Comparison of ENCODE assay signal across 24 cellular contexts in genomic region chr7:7292085-7292484, GRCh38.
DNase-seq lines count a peak whose midpoint lies in the region; ATAC-seq, FAIRE-seq and TF ChIP-seq lines count a peak whose summit lies in the region.
"Had no signal": no experiment of that assay in that cellular context is flagged by ENCODE, and none has a peak within 500 bp of the region (broad histone marks: within the 10 kb centered on the region; RNA-seq: fewer than 3 reads in every experiment).

No MANE protein-coding gene starts in this region.

- DNase-seq in GM12892 (ENCODE audit: insufficient read length) (no peak), OCI-M1 (lab: John Stamatoyannopoulos, UW) (peak; percentile 13), progenitor cell of endocrine pancreas (ENCODE audit: low spot score, unreplicated experiment) (no peak), NOMO-1 treated with DMSO at 0.1 percent for 48 hours (lab: John Stamatoyannopoulos, UW; ENCODE audit: unreplicated experiment) (no peak)
- DNase-seq: AML-193; C1 segment of cervical spinal cord; CD8-positive, alpha-beta T cell; GM23248; HCEC 1CT; NCI-H1105 treated with DMSO at 0.1 percent for 48 hours; NCI-H1694; NCI-H2081; NCI-H2171; NCI-H345; NCI-H524 treated with DMSO at 0.1 percent for 48 hours; PC-9; RPMI8226; SHP77; T-helper 17 cell had no signal

- no peaks in the 10 kb centered on the region for H3K27me3 Mint-ChIP-seq in progenitor cell of endocrine pancreas
- H3K27me3 Mint-ChIP-seq: T-helper 17 cell had no signal

- peaks cover 2% of the 10 kb centered on the region for H3K36me3 Mint-ChIP-seq in progenitor cell of endocrine pancreas (ENCODE audit: insufficient read depth)
- H3K36me3 Mint-ChIP-seq: CD8-positive, alpha-beta T cell had no signal

- no peak for TF ChIP-seq CTCF in progenitor cell of endocrine pancreas (IDR thresholded peaks at IDR 0.05; ENCODE audit: unreplicated experiment)

- H3K4me1 Mint-ChIP-seq in progenitor cell of endocrine pancreas (ENCODE audit: low read depth) = peaks cover 19% of the 10 kb centered on the region
- H3K4me1 Mint-ChIP-seq: T-helper 17 cell had no signal

- FAIRE-seq in GM12892 (lab: Jason Lieb, UNC) = peak; percentile 14
- FAIRE-seq: G401.6, HTR-8/SVneo had no signal

- ATAC-seq in GM21367 (IDR thresholded peaks at IDR 0.05; ENCODE audit: unreplicated experiment) (peak; percentile 72), GM21619 (IDR thresholded peaks at IDR 0.05; ENCODE audit: unreplicated experiment) (no peak), GM19467 (IDR thresholded peaks at IDR 0.05; ENCODE audit: unreplicated experiment) (no peak)
- ATAC-seq: CD8-positive, alpha-beta T cell; T-helper 17 cell had no signal

- TF ChIP-seq POLR2A in GM12892 (IDR thresholded peaks at IDR 0.05; ENCODE audit: low read depth, low read length) = no peak

- H3K4me3 Mint-ChIP-seq in progenitor cell of endocrine pancreas (ENCODE audit: low read depth) = no peak overlapping the region
- H3K4me3 Mint-ChIP-seq: CD8-positive, alpha-beta T cell; T-helper 17 cell had no signal

- peaks cover 12% of the 10 kb centered on the region for H3K9me3 Mint-ChIP-seq in progenitor cell of endocrine pancreas (ENCODE audit: low read depth)
- H3K9me3 Mint-ChIP-seq: CD8-positive, alpha-beta T cell had no signal

- peak overlapping the region; percentile 80 for H3K27ac Mint-ChIP-seq in progenitor cell of endocrine pancreas
- H3K27ac Mint-ChIP-seq: CD8-positive, alpha-beta T cell; T-helper 17 cell had no signal
